ENCODE assay signal across 8 cellular contexts in the genomic region with DNA sequence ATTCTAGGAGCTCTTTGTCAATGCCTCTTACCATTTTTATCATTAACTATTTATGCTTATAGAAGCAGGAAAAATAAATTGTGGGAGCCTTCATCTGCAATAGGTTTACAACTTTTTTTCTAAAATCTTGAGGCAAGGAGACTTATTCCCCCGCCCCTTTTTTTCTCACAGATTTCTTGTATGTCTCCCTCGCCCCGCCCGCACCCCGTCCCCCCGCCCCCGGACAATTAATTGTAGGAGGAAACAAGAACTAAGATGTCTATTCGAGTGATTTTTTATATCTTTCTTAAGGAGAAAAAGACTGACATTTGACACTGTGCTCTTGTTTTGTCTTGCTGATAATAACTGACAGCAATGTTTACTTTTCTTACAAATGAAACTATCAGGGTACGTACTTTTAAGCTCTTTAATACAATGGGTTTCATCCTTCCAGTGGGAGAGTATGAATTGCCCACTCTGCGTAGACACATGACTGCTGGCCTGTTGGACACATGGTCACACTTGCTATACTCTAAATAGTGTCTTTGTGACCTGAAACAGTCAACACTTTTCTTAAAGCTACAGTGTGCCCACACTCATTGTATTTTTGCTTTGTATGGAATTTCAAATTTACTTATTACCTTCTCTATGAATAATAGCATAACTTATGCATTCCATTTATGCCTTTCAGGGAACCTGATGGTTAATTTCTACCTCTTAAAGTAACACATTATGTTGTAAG. TPM values are rescaled to one million over a fixed set of nuclear protein-coding genes. Genes with fewer than 3 reads are reported as not detected.
DNase-seq lines count a peak whose midpoint lies in the region; ATAC-seq and TF ChIP-seq lines count a peak whose summit lies in the region.

No MANE protein-coding gene starts in this region.

- H3K27me3 ChIP-seq in liver (ENCODE audit: control insufficient read depth in 4 of 4, insufficient read depth in 4 of 4, low read length in 3 of 4): no peaks in the 10 kb centered on the region

- H3K27ac Mint-ChIP-seq in activated naive CD4-positive, alpha-beta T cell treated with anti-CD3 and anti-CD28 coated beads, Interleukin-2, amount 10 ng/mL, durations not matched to agents 7 days and 5 days: peak overlapping the region; percentile 98
- H3K27ac Mint-ChIP-seq in activated naive CD4-positive, alpha-beta T cell treated with anti-CD3 and anti-CD28 coated beads, Interleukin-2, amount 50 U/mL, for 72 hours: peak overlapping the region; percentile 94 to 98
- H3K27ac Mint-ChIP-seq in type B pancreatic cell: peak overlapping the region; percentile 99

- peaks cover 41% of the 10 kb centered on the region for H3K4me1 Mint-ChIP-seq in activated naive CD4-positive, alpha-beta T cell treated with anti-CD3 and anti-CD28 coated beads, Interleukin-2, amount 10 ng/mL, durations not matched to agents 7 days and 5 days
- H3K4me1 Mint-ChIP-seq in type B pancreatic cell (ENCODE audit: unreplicated experiment): peaks cover 29% of the 10 kb centered on the region

- H3K27ac ChIP-seq in liver (ENCODE audit: low read depth in 1 of 2, low read length in 2 of 2): peak overlapping the region; percentile 85 to 97

- no peak for TF ChIP-seq RAD21 in liver (IDR thresholded peaks at IDR 0.05)

- TF ChIP-seq CTCF in liver (IDR thresholded peaks at IDR 0.05; ENCODE audit: low read depth, low read length, missing input control) (no peak), type B pancreatic cell (conservative IDR thresholded peaks at IDR 0.05) (no peak)

- H3K4me1 ChIP-seq in liver (ENCODE audit: control insufficient read depth in 4 of 4, insufficient read depth in 4 of 4, low read length in 3 of 4): peaks cover 3 to 31% (median 19%) of the 10 kb centered on the region in 4 donors

- H3K4me3 Mint-ChIP-seq in activated naive CD4-positive, alpha-beta T cell treated with anti-CD3 and anti-CD28 coated beads, Interleukin-2, amount 10 ng/mL, durations not matched to agents 7 days and 5 days: peak overlapping the region; percentile 95
- H3K4me3 Mint-ChIP-seq in type B pancreatic cell: peak overlapping the region; percentile 91

- peaks cover 22% of the 10 kb centered on the region for H3K36me3 Mint-ChIP-seq in activated naive CD4-positive, alpha-beta T cell treated with anti-CD3 and anti-CD28 coated beads, Interleukin-2, amount 10 ng/mL, durations not matched to agents 7 days and 5 days
- H3K36me3 Mint-ChIP-seq in activated naive CD4-positive, alpha-beta T cell treated with anti-CD3 and anti-CD28 coated beads, Interleukin-2, amount 50 U/mL, for 72 hours: peaks cover 42 to 53% of the 10 kb centered on the region in 2 donors
- peaks cover 3% of the 10 kb centered on the region for H3K36me3 Mint-ChIP-seq in type B pancreatic cell

- H3K4me3 ChIP-seq in liver (ENCODE audit: low read depth in 1 of 3, low read length in 3 of 3): no peak overlapping the region

- CTCF ChIA-PET in activated naive CD4-positive, alpha-beta T cell treated with anti-CD3 and anti-CD28 coated beads, Interleukin-2, amount 10 ng/mL, durations not matched to agents 7 days and 5 days (lab: Charles Lee): interaction anchor here (0.6 to 4.4 kb wide), 9 partner anchors 15 to 362 kb away, joined by 3 to 28 read pairs (median 4); no protein-coding TSS in a partner anchor

- no peaks in the 10 kb centered on the region for H3K27me3 Mint-ChIP-seq in activated naive CD4-positive, alpha-beta T cell treated with anti-CD3 and anti-CD28 coated beads, Interleukin-2, amount 10 ng/mL, durations not matched to agents 7 days and 5 days
- H3K27me3 Mint-ChIP-seq in type B pancreatic cell: no peaks in the 10 kb centered on the region

- 76% methylated on average over 10 of the region's 10 CpGs for WGBS in liver

- H3K36me3 ChIP-seq in liver (ENCODE audit: control insufficient read depth in 4 of 4, insufficient read depth in 3 of 4, low read depth in 1 of 4, low read length in 3 of 4): no peaks in the 10 kb centered on the region

- peaks cover 5% of the 10 kb centered on the region for H3K9me3 Mint-ChIP-seq in activated naive CD4-positive, alpha-beta T cell treated with anti-CD3 and anti-CD28 coated beads, Interleukin-2, amount 10 ng/mL, durations not matched to agents 7 days and 5 days
- H3K9me3 Mint-ChIP-seq in activated naive CD4-positive, alpha-beta T cell treated with anti-CD3 and anti-CD28 coated beads, Interleukin-2, amount 50 U/mL, for 72 hours: peaks cover 0 to 4% of the 10 kb centered on the region in 2 donors
- H3K9me3 Mint-ChIP-seq in type B pancreatic cell: no peaks in the 10 kb centered on the region

- no peak overlapping the region for H3K9ac ChIP-seq in liver (ENCODE audit: low read depth in 1 of 2, low read length in 2 of 2)

- DNase-seq in activated naive CD4-positive, alpha-beta T cell treated with anti-CD3 and anti-CD28 coated beads, Interleukin-2, amount 10 ng/mL, durations not matched to agents 7 days and 5 days: no peak
- DNase-seq in activated naive CD4-positive, alpha-beta T cell treated with Interleukin-2 at 50 U/mL for 16 hours: no peak
- no peak for DNase-seq in activated naive CD4-positive, alpha-beta T cell treated with anti-CD3 and anti-CD28 coated beads, Interleukin-2, amount 50 U/mL, for 72 hours (ENCODE audit: low spot score in 2 of 2)
- DNase-seq in type B pancreatic cell (ENCODE audit: extremely low spot score, unreplicated experiment) (no peak), ureter (ENCODE audit: low spot score) (no peak), SHP77 treated with DMSO at 0.1 percent for 48 hours (lab: John Stamatoyannopoulos, UW) (no peak), DMS153 treated with DMSO at 0.1 percent for 48 hours (lab: John Stamatoyannopoulos, UW; ENCODE audit: unreplicated experiment) (no peak)

- no peak for ATAC-seq in activated naive CD4-positive, alpha-beta T cell treated with anti-CD3 and anti-CD28 coated beads, Interleukin-2, amount 50 U/mL, for 72 hours

- no peaks in the 10 kb centered on the region for H3K9me3 ChIP-seq in liver (ENCODE audit: control insufficient read depth in 4 of 4, low read length in 3 of 4)

TF ChIP-seq in liver, 16 proteins besides CTCF, POLR2A, EP300 and RAD21:
- TF ChIP-seq, protein P1, sequence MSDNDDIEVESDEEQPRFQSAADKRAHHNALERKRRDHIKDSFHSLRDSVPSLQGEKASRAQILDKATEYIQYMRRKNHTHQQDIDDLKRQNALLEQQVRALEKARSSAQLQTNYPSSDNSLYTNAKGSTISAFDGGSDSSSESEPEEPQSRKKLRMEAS (IDR thresholded peaks at IDR 0.05): no peak
- TF ChIP-seq FOXA1 (IDR thresholded peaks at IDR 0.05) (no peak), HNF4A (conservative IDR thresholded peaks at IDR 0.05) (no peak), EGR1 (IDR thresholded peaks at IDR 0.05; ENCODE audit: low read depth in 2 of 2) (no peak)
- TF ChIP-seq, protein P2, sequence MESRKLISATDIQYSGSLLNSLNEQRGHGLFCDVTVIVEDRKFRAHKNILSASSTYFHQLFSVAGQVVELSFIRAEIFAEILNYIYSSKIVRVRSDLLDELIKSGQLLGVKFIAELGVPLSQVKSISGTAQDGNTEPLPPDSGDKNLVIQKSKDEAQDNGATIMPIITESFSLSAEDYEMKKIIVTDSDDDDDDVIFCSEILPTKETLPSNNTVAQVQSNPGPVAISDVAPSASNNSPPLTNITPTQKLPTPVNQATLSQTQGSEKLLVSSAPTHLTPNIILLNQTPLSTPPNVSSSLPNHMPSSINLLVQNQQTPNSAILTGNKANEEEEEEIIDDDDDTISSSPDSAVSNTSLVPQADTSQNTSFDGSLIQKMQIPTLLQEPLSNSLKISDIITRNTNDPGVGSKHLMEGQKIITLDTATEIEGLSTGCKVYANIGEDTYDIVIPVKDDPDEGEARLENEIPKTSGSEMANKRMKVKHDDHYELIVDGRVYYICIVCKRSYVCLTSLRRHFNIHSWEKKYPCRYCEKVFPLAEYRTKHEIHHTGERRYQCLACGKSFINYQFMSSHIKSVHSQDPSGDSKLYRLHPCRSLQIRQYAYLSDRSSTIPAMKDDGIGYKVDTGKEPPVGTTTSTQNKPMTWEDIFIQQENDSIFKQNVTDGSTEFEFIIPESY (IDR thresholded peaks at IDR 0.05): no peak
- TF ChIP-seq, protein P3, sequence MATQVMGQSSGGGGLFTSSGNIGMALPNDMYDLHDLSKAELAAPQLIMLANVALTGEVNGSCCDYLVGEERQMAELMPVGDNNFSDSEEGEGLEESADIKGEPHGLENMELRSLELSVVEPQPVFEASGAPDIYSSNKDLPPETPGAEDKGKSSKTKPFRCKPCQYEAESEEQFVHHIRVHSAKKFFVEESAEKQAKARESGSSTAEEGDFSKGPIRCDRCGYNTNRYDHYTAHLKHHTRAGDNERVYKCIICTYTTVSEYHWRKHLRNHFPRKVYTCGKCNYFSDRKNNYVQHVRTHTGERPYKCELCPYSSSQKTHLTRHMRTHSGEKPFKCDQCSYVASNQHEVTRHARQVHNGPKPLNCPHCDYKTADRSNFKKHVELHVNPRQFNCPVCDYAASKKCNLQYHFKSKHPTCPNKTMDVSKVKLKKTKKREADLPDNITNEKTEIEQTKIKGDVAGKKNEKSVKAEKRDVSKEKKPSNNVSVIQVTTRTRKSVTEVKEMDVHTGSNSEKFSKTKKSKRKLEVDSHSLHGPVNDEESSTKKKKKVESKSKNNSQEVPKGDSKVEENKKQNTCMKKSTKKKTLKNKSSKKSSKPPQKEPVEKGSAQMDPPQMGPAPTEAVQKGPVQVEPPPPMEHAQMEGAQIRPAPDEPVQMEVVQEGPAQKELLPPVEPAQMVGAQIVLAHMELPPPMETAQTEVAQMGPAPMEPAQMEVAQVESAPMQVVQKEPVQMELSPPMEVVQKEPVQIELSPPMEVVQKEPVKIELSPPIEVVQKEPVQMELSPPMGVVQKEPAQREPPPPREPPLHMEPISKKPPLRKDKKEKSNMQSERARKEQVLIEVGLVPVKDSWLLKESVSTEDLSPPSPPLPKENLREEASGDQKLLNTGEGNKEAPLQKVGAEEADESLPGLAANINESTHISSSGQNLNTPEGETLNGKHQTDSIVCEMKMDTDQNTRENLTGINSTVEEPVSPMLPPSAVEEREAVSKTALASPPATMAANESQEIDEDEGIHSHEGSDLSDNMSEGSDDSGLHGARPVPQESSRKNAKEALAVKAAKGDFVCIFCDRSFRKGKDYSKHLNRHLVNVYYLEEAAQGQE (IDR thresholded peaks at IDR 0.05): no peak
- TF ChIP-seq, protein P4, sequence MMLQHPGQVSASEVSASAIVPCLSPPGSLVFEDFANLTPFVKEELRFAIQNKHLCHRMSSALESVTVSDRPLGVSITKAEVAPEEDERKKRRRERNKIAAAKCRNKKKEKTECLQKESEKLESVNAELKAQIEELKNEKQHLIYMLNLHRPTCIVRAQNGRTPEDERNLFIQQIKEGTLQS (IDR thresholded peaks at IDR 0.05): no peak

RNA-seq across cellular contexts. Expression of a gene that starts 1.5 kb away (rescaled TPM):
- 100 to 1,000 TPM in 1 of 2 donors, 10 to 100 TPM in 1; 92.2 to 201 TPM for total RNA-seq in activated naive CD4-positive, alpha-beta T cell treated with anti-CD3 and anti-CD28 coated beads, Interleukin-2, amount 50 U/mL, for 72 hours
- total RNA-seq in liver (10 to 100 TPM; 33.2 to 83.4 TPM), type B pancreatic cell (ENCODE audit: low replicate concordance) (63.7 and 98.2 TPM in 2 replicates), ureter (73.6 TPM)
- polyA plus RNA-seq in liver: 10 to 100 TPM; 14.2 to 34.8 TPM
